In the genomic region with DNA sequence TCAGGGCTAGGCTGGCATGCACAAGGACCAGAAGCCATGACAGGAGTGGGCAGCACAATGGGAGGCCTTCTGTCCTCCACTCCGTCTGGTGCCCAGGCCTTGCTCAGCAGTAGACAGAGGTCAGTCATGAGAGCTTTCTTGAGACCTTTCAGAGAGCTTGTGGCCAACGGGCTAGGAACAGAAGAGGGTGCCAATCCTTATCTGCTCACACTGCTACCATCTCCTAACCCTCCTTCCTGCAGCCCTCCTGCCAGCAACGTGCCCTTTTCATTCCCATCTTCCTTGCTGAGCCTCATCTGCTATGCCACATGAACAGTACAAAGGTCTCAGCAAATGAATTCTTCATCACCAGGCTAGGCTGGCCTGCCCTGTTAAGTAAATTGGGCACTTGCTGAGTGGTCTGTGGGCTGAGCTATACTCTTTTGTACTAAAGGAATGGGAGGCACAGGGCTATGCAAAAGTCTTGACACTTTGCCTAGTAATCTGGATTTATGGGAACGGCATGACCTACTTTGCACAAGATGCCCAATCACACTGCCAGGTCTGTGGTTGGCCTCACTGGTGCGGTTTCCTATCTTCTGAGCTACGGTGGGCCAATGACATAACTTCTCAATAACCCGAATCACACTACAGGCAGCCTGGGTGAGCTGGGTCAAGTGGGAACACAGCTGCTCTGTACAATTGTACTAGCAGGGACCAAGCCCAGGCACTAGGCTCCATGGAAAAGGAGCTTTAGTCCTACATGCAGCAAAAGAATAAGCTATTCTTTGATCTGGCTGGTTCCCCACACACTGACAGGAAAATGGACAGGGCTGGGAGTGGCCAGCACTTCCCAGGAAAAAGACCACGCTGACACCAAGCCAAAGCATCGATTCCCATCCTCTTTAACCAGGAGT, we compare ENCODE assay signal across 1 cellular context.
TF ChIP-seq lines count a peak whose summit lies in the region.

No MANE protein-coding gene starts in this region.

TF ChIP-seq in H1, 55 proteins besides CTCF, POLR2A, EP300 and RAD21:
- peak; percentile 15; the same call in 1 of the 2 replicates for TF ChIP-seq POLR2AphosphoS5 (IDR thresholded peaks at IDR 0.05; ENCODE audit: low read depth, low read length)
- no peak for TF ChIP-seq BACH1 (IDR thresholded peaks at IDR 0.05; ENCODE audit: low read length)
- no peak for TF ChIP-seq CTBP2 (IDR thresholded peaks at IDR 0.05; ENCODE audit: borderline replicate concordance, insufficient read depth, insufficient read length, low read length)
